ENCODE assay signal across 29 cellular contexts in the genomic region with DNA sequence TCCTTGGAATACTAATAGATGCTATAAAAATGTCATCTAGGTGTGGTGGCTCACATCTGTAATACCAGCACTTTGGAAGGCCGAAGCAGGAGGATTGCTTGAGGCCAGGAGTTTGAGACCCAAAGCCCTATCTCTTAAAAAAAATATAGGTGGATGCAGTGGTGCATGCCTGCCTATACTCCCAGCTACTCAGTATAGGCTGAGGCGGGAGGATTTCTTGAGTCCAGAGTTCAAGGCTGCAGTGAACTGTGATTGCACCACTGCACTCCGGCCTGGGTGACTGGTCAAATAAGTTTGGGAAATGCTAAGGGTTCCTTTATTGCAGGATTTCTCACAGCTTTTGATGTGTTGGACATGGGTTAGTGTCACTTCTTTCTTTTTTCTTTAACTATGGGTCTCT.
"Had no signal": no experiment of that assay in that cellular context is flagged by ENCODE, and none has a peak within 500 bp of the region (broad histone marks: within the 10 kb centered on the region; RNA-seq: fewer than 3 reads in every experiment).

No MANE protein-coding gene starts in this region.

- H3K4me3 ChIP-seq: adrenal gland, body of pancreas, esophagus muscularis mucosa, gastrocnemius medialis had no signal

- DNase-seq: activated CD4-positive, alpha-beta memory T cell treated with anti-CD3 and anti-CD28 coated beads for 36 hours; activated CD4-positive, alpha-beta T cell treated with anti-CD3 and anti-CD28 coated beads for 36 hours; activated CD4-positive, alpha-beta T cell treated with anti-CD3 and anti-CD28 coated beads, Interleukin-2, amount 10 ng/mL, durations not matched to agents 24 days and 14 days; activated CD4-positive, CD25-positive, alpha-beta regulatory T cell; activated CD4-positive, CD25-positive, alpha-beta regulatory T cell treated with anti-CD3 and anti-CD28 coated beads, Interleukin-2, amount 50 U/mL, for 72 hours; activated CD8-positive, alpha-beta memory T cell treated with anti-CD3 and anti-CD28 coated beads, Interleukin-2, amount 10 ng/mL, durations not matched to agents 7 days and 5 days; activated CD8-positive, alpha-beta memory T cell treated with anti-CD3 and anti-CD28 coated beads, Interleukin-2, amount 50 U/mL, for 4 hours; activated CD8-positive, alpha-beta T cell treated with anti-CD3 and anti-CD28 coated beads, Interleukin-2, amount 10 ng/mL, durations not matched to agents 7 days and 5 days; activated effector memory CD4-positive, alpha-beta T cell treated with anti-CD3 and anti-CD28 coated beads, Interleukin-2, amount 50 U/mL, for 16 hours; activated naive CD4-positive, alpha-beta T cell treated with anti-CD3 and anti-CD28 coated beads for 36 hours; activated naive CD8-positive, alpha-beta T cell treated with anti-CD3 and anti-CD28 coated beads for 36 hours; activated naive CD8-positive, alpha-beta T cell treated with anti-CD3 and anti-CD28 coated beads, Interleukin-2, amount 50 U/mL, for 24 hours; activated T-cell treated with anti-CD3 and anti-CD28 coated beads, Interleukin-2, amount 50 U/mL, for 1 hour; activated T-cell treated with anti-CD3 and anti-CD28 coated beads, Interleukin-2, amount 50 U/mL, for 48 hours; adrenal gland; amygdala; aorta; body of pancreas; caudate nucleus; cortex of kidney; dermis blood vessel endothelial cell; effector CD4-positive, alpha-beta T cell; effector memory CD8-positive, alpha-beta T cell; erythroblast; foreskin keratinocyte; gastrocnemius medialis; glutamatergic neuron; T-helper 2 cell had no signal

- ATAC-seq: activated CD4-positive, alpha-beta T cell treated with anti-CD3 and anti-CD28 coated beads for 36 hours; activated CD8-positive, alpha-beta memory T cell treated with anti-CD3 and anti-CD28 coated beads, Interleukin-2, amount 10 ng/mL, durations not matched to agents 7 days and 5 days; activated CD8-positive, alpha-beta T cell treated with anti-CD3 and anti-CD28 coated beads, Interleukin-2, amount 10 ng/mL, durations not matched to agents 7 days and 5 days; body of pancreas; effector memory CD8-positive, alpha-beta T cell; foreskin keratinocyte; gastrocnemius medialis had no signal

- H3K27ac ChIP-seq: adrenal gland, body of pancreas, esophagus muscularis mucosa, foreskin keratinocyte, gastrocnemius medialis had no signal

- H3K9me3 ChIP-seq: adrenal gland, body of pancreas, esophagus muscularis mucosa, gastrocnemius medialis had no signal

- H3K36me3 ChIP-seq: adrenal gland, esophagus muscularis mucosa, gastrocnemius medialis had no signal

- H3K4me1 ChIP-seq: foreskin keratinocyte had no signal

- H3K27me3 ChIP-seq: adrenal gland, body of pancreas, esophagus muscularis mucosa, foreskin keratinocyte, gastrocnemius medialis had no signal
